8 cellular contexts compared by ENCODE assay signal in genomic region chr6:139250296-139251274, GRCh38. TPM values are rescaled to one million over a fixed set of nuclear protein-coding genes. Genes with fewer than 3 reads are reported as not detected.
DNase-seq lines count a peak whose midpoint lies in the region; TF ChIP-seq lines count a peak whose summit lies in the region.

No MANE protein-coding gene starts in this region.

- TF ChIP-seq CTCF in GM12872 (IDR thresholded peaks at IDR 0.05; ENCODE audit: insufficient read depth, low read depth, low read length) (peak; percentile 85), astrocyte of the spinal cord (IDR thresholded peaks at IDR 0.05; ENCODE audit: low read depth, low read length) (peak; percentile 82)

- H3F3A ChIP-seq in GM23248 (ENCODE audit: insufficient read depth), result peaks cover 2% of the 10 kb centered on the region; the same call in 1 of the 2 replicates

- H3K9me3 ChIP-seq in GM23248 (ENCODE audit: low read depth), result no peaks in the 10 kb centered on the region

- H3K27ac ChIP-seq in GM23248, result no peak overlapping the region

- no peaks in the 10 kb centered on the region for H3K79me2 ChIP-seq in GM23248 (ENCODE audit: insufficient read depth)

- no peaks in the 10 kb centered on the region for H3K36me3 ChIP-seq in GM23248 (ENCODE audit: low read depth)

- peaks cover 5% of the 10 kb centered on the region; the same call in 1 of the 2 replicates for H3K4me1 ChIP-seq in GM23248 (ENCODE audit: insufficient read depth)

- no peaks in the 10 kb centered on the region for H3K27me3 ChIP-seq in GM23248 (replicated peaks; ENCODE audit: insufficient read depth)

- no peak overlapping the region for H3K4me2 ChIP-seq in GM23248 (ENCODE audit: unreplicated experiment)

- in situ Hi-C loops in GM23248 (cut with MboI), result no loop called here
- in situ Hi-C loops in KBM-7 (cut with MboI; ENCODE audit: low pct_unique_long_range_greater_than_20kb, low sequenced_read_pairs), result no loop called here
- in situ Hi-C loops in astrocyte of the spinal cord (cut with HindIII; ENCODE audit: low sequenced_read_pairs), result no loop called here

- DNase-seq in GM23248 (peak; percentile 76), KBM-7 (peak; percentile 71), T-helper 1 cell (peak; percentile 11 to 89 (median 38)), astrocyte of the spinal cord (ENCODE audit: low read depth, low spot score) (peak; percentile 47), iPS-NIHi7 (ENCODE audit: extremely low spot score) (peak; percentile 87), NCI-H2029 treated with DMSO at 0.1 percent for 48 hours (lab: John Stamatoyannopoulos, UW) (no peak)
- peak in 2 of 3 donors; percentile 12 for DNase-seq in stimulated activated CD4-positive, alpha-beta T cell treated with anti-CD3 and anti-CD28 coated beads, TNF-alpha, amount 100 ng/mL, for 1 hour (ENCODE audit: low read depth in 3 of 3, low spot score in 1 of 3)

- H4K20me1 ChIP-seq in GM23248 (ENCODE audit: insufficient read depth), result no peaks in the 10 kb centered on the region

- H3K4me3 ChIP-seq in GM23248 (no peak overlapping the region), astrocyte of the spinal cord (ENCODE audit: low read depth, low read length) (no peak overlapping the region)

- 26 to 27% methylated on average over 3 of the region's 3 CpGs for WGBS in GM23248 (ENCODE audit: low coverage in 1 of 2, low lambda C conversion rate in 2 of 2, missing lambda C conversion rate in 2 of 2), 2 experiments

- H2AFZ ChIP-seq in GM23248, result no peak overlapping the region

- H3K9ac ChIP-seq in GM23248, result no peak overlapping the region

- H3K9me2 ChIP-seq in GM23248 (ENCODE audit: insufficient read depth), result no peaks in the 10 kb centered on the region

RNA-seq across cellular contexts. Expression of gene TXLNB, which starts 41.2 kb away (rescaled TPM):
- 0.13 and 0.22 TPM in 2 replicates for total RNA-seq in GM23248 (2014; rRNA removed; shearing (Covaris generic))
- 0.23 TPM in 1 of 2 replicates, not detected in the other for polyA plus RNA-seq in GM23248 (2016; fragmentation: Nextera tagmentation; extraction: Ambion mirVana)
